14 cellular contexts compared by ENCODE assay signal in the genomic region with DNA sequence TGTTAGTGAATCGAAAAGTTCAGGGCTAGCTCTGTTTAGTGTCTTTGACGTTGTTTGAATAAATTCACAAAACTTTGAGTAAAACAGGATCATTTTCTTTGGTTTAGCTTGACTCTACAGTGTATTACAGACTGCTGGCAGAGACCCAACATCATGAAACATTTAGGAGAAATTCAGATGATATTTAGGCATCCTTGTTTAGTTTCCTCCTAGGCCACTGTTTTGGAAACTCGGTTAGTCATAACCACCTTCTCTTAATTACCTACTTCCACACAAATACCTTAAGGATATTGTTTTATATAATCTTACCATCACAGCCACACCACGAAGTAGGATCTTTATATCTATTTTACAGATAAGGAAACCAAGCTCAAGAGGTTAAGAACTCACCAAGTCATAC. TPM values are rescaled to one million over a fixed set of nuclear protein-coding genes. Genes with fewer than 3 reads are reported as not detected.
DNase-seq lines count a peak whose midpoint lies in the region; ATAC-seq, FAIRE-seq and TF ChIP-seq lines count a peak whose summit lies in the region.
"Had no signal": no experiment of that assay in that cellular context is flagged by ENCODE, and none has a peak within 500 bp of the region (broad histone marks: within the 10 kb centered on the region; RNA-seq: fewer than 3 reads in every experiment).

No MANE protein-coding gene starts in this region.

- H4K20me1 ChIP-seq in Karpas-422 (ENCODE audit: insufficient read depth, low read depth, low read length): peaks cover 16% of the 10 kb centered on the region; the same call in 1 of the 2 replicates

- H3K36me3 ChIP-seq in Karpas-422 (ENCODE audit: insufficient read depth, low read length): no peaks in the 10 kb centered on the region
- H3K36me3 ChIP-seq: adrenal gland, lower lobe of right lung had no signal

- CTCF ChIA-PET in WTC11 (lab: Charles Lee): interaction anchor here (2.4 kb wide), 1 partner anchor 95 kb away, joined by 13 read pairs; no protein-coding TSS in a partner anchor

- no peak overlapping the region for H3K4me3 ChIP-seq in Karpas-422 (ENCODE audit: low read length)
- H3K4me3 ChIP-seq: adrenal gland, BLaER1, coronary artery, lower lobe of right lung had no signal

- ATAC-seq in WTC11: no peak
- ATAC-seq in GM21528 (IDR thresholded peaks at IDR 0.05; ENCODE audit: low FRiP score, unreplicated experiment): no peak
- ATAC-seq: lower lobe of right lung had no signal

- H3K79me2 ChIP-seq in Karpas-422 (ENCODE audit: low read length): no peaks in the 10 kb centered on the region

- no peaks in the 10 kb centered on the region for H3K4me1 ChIP-seq in Karpas-422 (ENCODE audit: low read length)

- DNase-seq in AG20443 (ENCODE audit: low spot score) (peak; percentile 42), Karpas-422 (peak; percentile 7), ureter (ENCODE audit: low spot score) (no peak), WTC11 (ENCODE audit: low spot score) (no peak)
- DNase-seq in activated CD4-positive, alpha-beta T cell treated with anti-CD3 and anti-CD28 coated beads for 4 hours: no peak
- DNase-seq: activated CD4-positive, alpha-beta T cell treated with anti-CD3 and anti-CD28 coated beads, Interleukin-2, amount 10 ng/mL, durations not matched to agents 7 days and 5 days; adrenal gland; lower lobe of right lung; Right ventricle myocardium superior had no signal

- H3K36me3 Mint-ChIP-seq in nephron (ENCODE audit: low read depth): peaks cover 26% of the 10 kb centered on the region
- H3K36me3 Mint-ChIP-seq in WTC11: peaks cover 24% of the 10 kb centered on the region

- peak; percentile 86 for FAIRE-seq in endometrium (lab: Jason Lieb, UNC)

- H3K4me1 Mint-ChIP-seq in nephron (peaks cover 37% of the 10 kb centered on the region), WTC11 (peaks cover 20% of the 10 kb centered on the region)

- POLR2A ChIA-PET in WTC11 (lab: Charles Lee): no interaction called here

- H3K9me3 Mint-ChIP-seq in nephron (no peaks in the 10 kb centered on the region), WTC11 (peaks cover 16% of the 10 kb centered on the region)
- H3K9me3 Mint-ChIP-seq: activated CD4-positive, alpha-beta T cell treated with anti-CD3 and anti-CD28 coated beads, Interleukin-2, amount 10 ng/mL, durations not matched to agents 7 days and 5 days had no signal

- no peak overlapping the region for H3K9ac ChIP-seq in Karpas-422 (ENCODE audit: low read length)
- H3K9ac ChIP-seq: BLaER1 had no signal

- no peaks in the 10 kb centered on the region for H3K9me3 ChIP-seq in Karpas-422 (ENCODE audit: low read length)
- H3K9me3 ChIP-seq: adrenal gland, lower lobe of right lung had no signal

- H3K27me3 Mint-ChIP-seq in nephron (ENCODE audit: low read depth) (no peaks in the 10 kb centered on the region), WTC11 (ENCODE audit: low read depth) (no peaks in the 10 kb centered on the region)
- H3K27me3 Mint-ChIP-seq: activated CD4-positive, alpha-beta T cell treated with anti-CD3 and anti-CD28 coated beads, Interleukin-2, amount 10 ng/mL, durations not matched to agents 7 days and 5 days had no signal

- no peaks in the 10 kb centered on the region for H3K27me3 ChIP-seq in Karpas-422 (ENCODE audit: low read length)
- H3K27me3 ChIP-seq: adrenal gland, BLaER1 had no signal

- H3K9me2 ChIP-seq in Karpas-422 (replicated peaks; ENCODE audit: insufficient read depth, low read length): no peaks in the 10 kb centered on the region

- H3K4me3 Mint-ChIP-seq in nephron (no peak overlapping the region), WTC11 (no peak overlapping the region)
- H3K4me3 Mint-ChIP-seq: activated CD4-positive, alpha-beta T cell treated with anti-CD3 and anti-CD28 coated beads, Interleukin-2, amount 10 ng/mL, durations not matched to agents 7 days and 5 days had no signal

- H2AFZ ChIP-seq in Karpas-422 (ENCODE audit: low read length): no peak overlapping the region

- H3K4me2 ChIP-seq in Karpas-422 (ENCODE audit: low read depth, low read length, poor library complexity, severe bottlenecking): no peak overlapping the region
- H3K4me2 ChIP-seq: BLaER1 had no signal

- no peak overlapping the region for H3K27ac ChIP-seq in Karpas-422 (ENCODE audit: low read length)
- H3K27ac ChIP-seq: BLaER1, coronary artery, lower lobe of right lung had no signal

- TF ChIP-seq CTCF in nephron (IDR thresholded peaks at IDR 0.05; ENCODE audit: unreplicated experiment in 3 of 3) (no peak), WTC11 (IDR thresholded peaks at IDR 0.05) (no peak)

- peak overlapping the region; percentile 11 to 29 (median 15) for H3K27ac Mint-ChIP-seq in nephron
- no peak overlapping the region for H3K27ac Mint-ChIP-seq in WTC11
- H3K27ac Mint-ChIP-seq: activated CD4-positive, alpha-beta T cell treated with anti-CD3 and anti-CD28 coated beads, Interleukin-2, amount 10 ng/mL, durations not matched to agents 7 days and 5 days had no signal

TF ChIP-seq in WTC11, 78 proteins besides CTCF, POLR2A, EP300 and RAD21:
- TF ChIP-seq RORB (CRISPR knock-in tag; IDR thresholded peaks at IDR 0.05) (no peak), ATF1 (CRISPR knock-in tag; IDR thresholded peaks at IDR 0.05) (no peak)
- TF ChIP-seq, protein P1, sequence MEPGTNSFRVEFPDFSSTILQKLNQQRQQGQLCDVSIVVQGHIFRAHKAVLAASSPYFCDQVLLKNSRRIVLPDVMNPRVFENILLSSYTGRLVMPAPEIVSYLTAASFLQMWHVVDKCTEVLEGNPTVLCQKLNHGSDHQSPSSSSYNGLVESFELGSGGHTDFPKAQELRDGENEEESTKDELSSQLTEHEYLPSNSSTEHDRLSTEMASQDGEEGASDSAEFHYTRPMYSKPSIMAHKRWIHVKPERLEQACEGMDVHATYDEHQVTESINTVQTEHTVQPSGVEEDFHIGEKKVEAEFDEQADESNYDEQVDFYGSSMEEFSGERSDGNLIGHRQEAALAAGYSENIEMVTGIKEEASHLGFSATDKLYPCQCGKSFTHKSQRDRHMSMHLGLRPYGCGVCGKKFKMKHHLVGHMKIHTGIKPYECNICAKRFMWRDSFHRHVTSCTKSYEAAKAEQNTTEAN (CRISPR knock-in tag; IDR thresholded peaks at IDR 0.05): no peak

RNA-seq across cellular contexts. Expression of a gene that starts 7.8 kb away (rescaled TPM):
- 9.7 and 14.1 TPM in 2 replicates for total RNA-seq in Karpas-422 (2014; rRNA removed; shearing (Covaris generic); ENCODE audit: low replicate concordance)
- total RNA-seq in ureter (60.1 TPM), WTC11 (2021) (40.7 to 50.6 TPM (median 43.4 TPM) in 3 replicates)

Comparison
In these comparisons a context has a peak if more than half of its experiments do, and no peak if none do; other contexts are left out.
1. DNase-seq: peak in AG20443 (single experiment) and Karpas-422 (single experiment); none in ureter (single experiment), WTC11 (single experiment) and activated CD4-positive, alpha-beta T cell treated with anti-CD3 and anti-CD28 coated beads for 4 hours (0 of 2).